1 cellular context compared by ENCODE assay signal in the genomic region with DNA sequence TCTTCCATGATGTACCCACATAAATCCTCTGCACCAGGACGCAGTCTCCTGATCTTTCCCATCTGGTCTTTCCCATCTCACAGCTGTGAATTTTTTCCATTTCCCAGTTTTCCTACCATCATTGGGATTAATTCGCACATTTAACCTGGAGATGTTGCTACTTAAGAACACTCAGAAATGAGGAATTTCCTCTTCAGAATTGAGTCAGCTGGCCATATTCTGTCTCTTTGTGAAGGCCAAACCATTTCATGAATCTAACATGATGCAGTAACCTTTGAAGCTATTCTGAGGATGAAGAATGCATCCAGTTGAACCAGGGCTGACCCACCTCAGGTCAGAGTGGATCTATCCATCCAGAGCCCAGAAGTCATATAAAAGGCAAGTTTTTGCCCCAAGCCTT.
TF ChIP-seq lines count a peak whose summit lies in the region.

No MANE protein-coding gene starts in this region.

TF ChIP-seq in SK-N-SH, 30 proteins besides CTCF, POLR2A, EP300 and RAD21 (continued from another document):
- TF ChIP-seq, protein P1, sequence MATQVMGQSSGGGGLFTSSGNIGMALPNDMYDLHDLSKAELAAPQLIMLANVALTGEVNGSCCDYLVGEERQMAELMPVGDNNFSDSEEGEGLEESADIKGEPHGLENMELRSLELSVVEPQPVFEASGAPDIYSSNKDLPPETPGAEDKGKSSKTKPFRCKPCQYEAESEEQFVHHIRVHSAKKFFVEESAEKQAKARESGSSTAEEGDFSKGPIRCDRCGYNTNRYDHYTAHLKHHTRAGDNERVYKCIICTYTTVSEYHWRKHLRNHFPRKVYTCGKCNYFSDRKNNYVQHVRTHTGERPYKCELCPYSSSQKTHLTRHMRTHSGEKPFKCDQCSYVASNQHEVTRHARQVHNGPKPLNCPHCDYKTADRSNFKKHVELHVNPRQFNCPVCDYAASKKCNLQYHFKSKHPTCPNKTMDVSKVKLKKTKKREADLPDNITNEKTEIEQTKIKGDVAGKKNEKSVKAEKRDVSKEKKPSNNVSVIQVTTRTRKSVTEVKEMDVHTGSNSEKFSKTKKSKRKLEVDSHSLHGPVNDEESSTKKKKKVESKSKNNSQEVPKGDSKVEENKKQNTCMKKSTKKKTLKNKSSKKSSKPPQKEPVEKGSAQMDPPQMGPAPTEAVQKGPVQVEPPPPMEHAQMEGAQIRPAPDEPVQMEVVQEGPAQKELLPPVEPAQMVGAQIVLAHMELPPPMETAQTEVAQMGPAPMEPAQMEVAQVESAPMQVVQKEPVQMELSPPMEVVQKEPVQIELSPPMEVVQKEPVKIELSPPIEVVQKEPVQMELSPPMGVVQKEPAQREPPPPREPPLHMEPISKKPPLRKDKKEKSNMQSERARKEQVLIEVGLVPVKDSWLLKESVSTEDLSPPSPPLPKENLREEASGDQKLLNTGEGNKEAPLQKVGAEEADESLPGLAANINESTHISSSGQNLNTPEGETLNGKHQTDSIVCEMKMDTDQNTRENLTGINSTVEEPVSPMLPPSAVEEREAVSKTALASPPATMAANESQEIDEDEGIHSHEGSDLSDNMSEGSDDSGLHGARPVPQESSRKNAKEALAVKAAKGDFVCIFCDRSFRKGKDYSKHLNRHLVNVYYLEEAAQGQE (IDR thresholded peaks at IDR 0.05; ENCODE audit: low read depth, low read length): no peak
- TF ChIP-seq NRF1 (IDR thresholded peaks at IDR 0.05; ENCODE audit: low read depth, low read length) (no peak), FOSL2 (IDR thresholded peaks at IDR 0.05; ENCODE audit: borderline replicate concordance, low read depth) (no peak), GATA2 (CRISPR knock-in tag; IDR thresholded peaks at IDR 0.05) (no peak), EZH2phosphoT487 (IDR thresholded peaks at IDR 0.05; ENCODE audit: borderline replicate concordance, low read depth) (no peak), JUND (IDR thresholded peaks at IDR 0.05) (no peak), ELF1 (IDR thresholded peaks at IDR 0.05) (no peak), SIN3A (IDR thresholded peaks at IDR 0.05; ENCODE audit: borderline replicate concordance, low read depth, low read length) (no peak)
